Comparison of ENCODE assay signal across 1 cellular context in genomic region chr2:112724611-112725525, GRCh38.
A peak's percentile ranks its signal among the peaks of the same experiment; 100 is the strongest.
TF ChIP-seq lines count a peak whose summit lies in the region.

No MANE protein-coding gene starts in this region.

TF ChIP-seq in HepG2, 621 proteins besides CTCF, POLR2A, EP300 and RAD21 (continued from another document and continues in another):
- TF ChIP-seq, protein P1, sequence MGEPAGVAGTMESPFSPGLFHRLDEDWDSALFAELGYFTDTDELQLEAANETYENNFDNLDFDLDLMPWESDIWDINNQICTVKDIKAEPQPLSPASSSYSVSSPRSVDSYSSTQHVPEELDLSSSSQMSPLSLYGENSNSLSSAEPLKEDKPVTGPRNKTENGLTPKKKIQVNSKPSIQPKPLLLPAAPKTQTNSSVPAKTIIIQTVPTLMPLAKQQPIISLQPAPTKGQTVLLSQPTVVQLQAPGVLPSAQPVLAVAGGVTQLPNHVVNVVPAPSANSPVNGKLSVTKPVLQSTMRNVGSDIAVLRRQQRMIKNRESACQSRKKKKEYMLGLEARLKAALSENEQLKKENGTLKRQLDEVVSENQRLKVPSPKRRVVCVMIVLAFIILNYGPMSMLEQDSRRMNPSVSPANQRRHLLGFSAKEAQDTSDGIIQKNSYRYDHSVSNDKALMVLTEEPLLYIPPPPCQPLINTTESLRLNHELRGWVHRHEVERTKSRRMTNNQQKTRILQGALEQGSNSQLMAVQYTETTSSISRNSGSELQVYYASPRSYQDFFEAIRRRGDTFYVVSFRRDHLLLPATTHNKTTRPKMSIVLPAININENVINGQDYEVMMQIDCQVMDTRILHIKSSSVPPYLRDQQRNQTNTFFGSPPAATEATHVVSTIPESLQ (CRISPR knock-in tag; conservative IDR thresholded peaks at IDR 0.05) = no peak
- TF ChIP-seq IRX3 (CRISPR knock-in tag; IDR thresholded peaks at IDR 0.05; ENCODE audit: borderline replicate concordance, low read depth) = no peak
- TF ChIP-seq ZNF543 (CRISPR knock-in tag; IDR thresholded peaks at IDR 0.05) = no peak
- TF ChIP-seq LCORL (IDR thresholded peaks at IDR 0.05) = no peak
- peak; percentile 17; the same call in 1 of the 2 replicates for TF ChIP-seq LCORL (CRISPR knock-in tag; IDR thresholded peaks at IDR 0.05)
- TF ChIP-seq NR0B2 (CRISPR knock-in tag; IDR thresholded peaks at IDR 0.05) = no peak
- no peak for TF ChIP-seq ZNF34 (CRISPR knock-in tag; IDR thresholded peaks at IDR 0.05; ENCODE audit: borderline replicate concordance)
- TF ChIP-seq, protein P2, sequence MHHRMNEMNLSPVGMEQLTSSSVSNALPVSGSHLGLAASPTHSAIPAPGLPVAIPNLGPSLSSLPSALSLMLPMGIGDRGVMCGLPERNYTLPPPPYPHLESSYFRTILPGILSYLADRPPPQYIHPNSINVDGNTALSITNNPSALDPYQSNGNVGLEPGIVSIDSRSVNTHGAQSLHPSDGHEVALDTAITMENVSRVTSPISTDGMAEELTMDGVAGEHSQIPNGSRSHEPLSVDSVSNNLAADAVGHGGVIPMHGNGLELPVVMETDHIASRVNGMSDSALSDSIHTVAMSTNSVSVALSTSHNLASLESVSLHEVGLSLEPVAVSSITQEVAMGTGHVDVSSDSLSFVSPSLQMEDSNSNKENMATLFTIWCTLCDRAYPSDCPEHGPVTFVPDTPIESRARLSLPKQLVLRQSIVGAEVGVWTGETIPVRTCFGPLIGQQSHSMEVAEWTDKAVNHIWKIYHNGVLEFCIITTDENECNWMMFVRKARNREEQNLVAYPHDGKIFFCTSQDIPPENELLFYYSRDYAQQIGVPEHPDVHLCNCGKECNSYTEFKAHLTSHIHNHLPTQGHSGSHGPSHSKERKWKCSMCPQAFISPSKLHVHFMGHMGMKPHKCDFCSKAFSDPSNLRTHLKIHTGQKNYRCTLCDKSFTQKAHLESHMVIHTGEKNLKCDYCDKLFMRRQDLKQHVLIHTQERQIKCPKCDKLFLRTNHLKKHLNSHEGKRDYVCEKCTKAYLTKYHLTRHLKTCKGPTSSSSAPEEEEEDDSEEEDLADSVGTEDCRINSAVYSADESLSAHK (CRISPR knock-in tag; IDR thresholded peaks at IDR 0.05; ENCODE audit: borderline replicate concordance) = no peak
- no peak for TF ChIP-seq RBM22 (optimal IDR thresholded peaks at IDR 0.05; ENCODE audit: low read length)
- TF ChIP-seq SYNCRIP (IDR thresholded peaks at IDR 0.05; ENCODE audit: insufficient read depth, low read depth, low read length) = no peak
- TF ChIP-seq ZSCAN29 (CRISPR knock-in tag; conservative IDR thresholded peaks at IDR 0.05) = no peak
- TF ChIP-seq IRF2 (CRISPR knock-in tag; IDR thresholded peaks at IDR 0.05) = no peak
- TF ChIP-seq ZNF264 (CRISPR knock-in tag; IDR thresholded peaks at IDR 0.05) = no peak
- TF ChIP-seq ZKSCAN8 (CRISPR knock-in tag; IDR thresholded peaks at IDR 0.05; ENCODE audit: borderline replicate concordance) = no peak
- TF ChIP-seq ZNF737 (CRISPR knock-in tag; IDR thresholded peaks at IDR 0.05; ENCODE audit: borderline replicate concordance) = no peak
- TF ChIP-seq BORCS8-MEF2B (CRISPR knock-in tag; IDR thresholded peaks at IDR 0.05) = no peak
- no peak for TF ChIP-seq SRSF4 (IDR thresholded peaks at IDR 0.05; ENCODE audit: low read depth, low read length, poor library complexity, severe bottlenecking)
- no peak for TF ChIP-seq PRPF4 (IDR thresholded peaks at IDR 0.05; ENCODE audit: low read depth, low read length, poor library complexity, severe bottlenecking)
- TF ChIP-seq ZBTB46 (CRISPR knock-in tag; IDR thresholded peaks at IDR 0.05; ENCODE audit: borderline replicate concordance) = no peak
- no peak for TF ChIP-seq BCL6 (CRISPR knock-in tag; IDR thresholded peaks at IDR 0.05)
- peak; percentile 69; the same call in 1 of the 2 replicates for TF ChIP-seq MXD3 (CRISPR knock-in tag; IDR thresholded peaks at IDR 0.05)
- TF ChIP-seq HNF4G (IDR thresholded peaks at IDR 0.05; ENCODE audit: borderline replicate concordance, low read depth, low read length) = no peak
- TF ChIP-seq HNF4G (CRISPR knock-in tag; IDR thresholded peaks at IDR 0.05; ENCODE audit: borderline replicate concordance, low read depth) = peak; percentile 49; the same call in 1 of the 2 replicates
- no peak for TF ChIP-seq ZNF557 (CRISPR knock-in tag; IDR thresholded peaks at IDR 0.05)
- TF ChIP-seq, protein P3, sequence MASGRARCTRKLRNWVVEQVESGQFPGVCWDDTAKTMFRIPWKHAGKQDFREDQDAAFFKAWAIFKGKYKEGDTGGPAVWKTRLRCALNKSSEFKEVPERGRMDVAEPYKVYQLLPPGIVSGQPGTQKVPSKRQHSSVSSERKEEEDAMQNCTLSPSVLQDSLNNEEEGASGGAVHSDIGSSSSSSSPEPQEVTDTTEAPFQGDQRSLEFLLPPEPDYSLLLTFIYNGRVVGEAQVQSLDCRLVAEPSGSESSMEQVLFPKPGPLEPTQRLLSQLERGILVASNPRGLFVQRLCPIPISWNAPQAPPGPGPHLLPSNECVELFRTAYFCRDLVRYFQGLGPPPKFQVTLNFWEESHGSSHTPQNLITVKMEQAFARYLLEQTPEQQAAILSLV (CRISPR knock-in tag; IDR thresholded peaks at IDR 0.05; ENCODE audit: borderline replicate concordance) = no peak
- TF ChIP-seq ELF3 (CRISPR knock-in tag; IDR thresholded peaks at IDR 0.05) = no peak
- peak; percentile 48; the same call in 1 of the 2 replicates for TF ChIP-seq CBX5 (CRISPR knock-in tag; IDR thresholded peaks at IDR 0.05; ENCODE audit: borderline replicate concordance)
- TF ChIP-seq PITX1 (CRISPR knock-in tag; IDR thresholded peaks at IDR 0.05) = no peak; the same call in 1 of the 2 replicates
- TF ChIP-seq, protein P4, sequence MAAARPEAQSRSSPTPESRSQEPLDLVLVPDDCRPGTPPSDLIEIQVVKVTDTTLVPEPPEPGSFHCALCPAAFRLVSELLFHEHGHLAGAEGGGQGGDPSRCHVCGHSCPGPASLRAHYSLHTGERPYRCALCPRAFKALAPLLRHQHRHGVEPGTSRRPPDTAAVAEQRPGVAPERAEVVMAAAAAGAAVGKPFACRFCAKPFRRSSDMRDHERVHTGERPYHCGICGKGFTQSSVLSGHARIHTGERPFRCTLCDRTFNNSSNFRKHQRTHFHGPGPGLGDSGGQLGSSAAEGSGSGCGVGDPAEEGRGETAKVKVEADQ (CRISPR knock-in tag; IDR thresholded peaks at IDR 0.05; ENCODE audit: borderline replicate concordance) = no peak
- no peak for TF ChIP-seq ZBTB3 (CRISPR knock-in tag; IDR thresholded peaks at IDR 0.05; ENCODE audit: borderline replicate concordance, low read depth)
- no peak for TF ChIP-seq ZBTB1 (CRISPR knock-in tag; IDR thresholded peaks at IDR 0.05; ENCODE audit: borderline replicate concordance)
- TF ChIP-seq FOXK1 (CRISPR knock-in tag; IDR thresholded peaks at IDR 0.05; ENCODE audit: borderline replicate concordance, low read depth) = peak; percentile 27; the same call in 1 of the 2 replicates
- TF ChIP-seq, protein P5, sequence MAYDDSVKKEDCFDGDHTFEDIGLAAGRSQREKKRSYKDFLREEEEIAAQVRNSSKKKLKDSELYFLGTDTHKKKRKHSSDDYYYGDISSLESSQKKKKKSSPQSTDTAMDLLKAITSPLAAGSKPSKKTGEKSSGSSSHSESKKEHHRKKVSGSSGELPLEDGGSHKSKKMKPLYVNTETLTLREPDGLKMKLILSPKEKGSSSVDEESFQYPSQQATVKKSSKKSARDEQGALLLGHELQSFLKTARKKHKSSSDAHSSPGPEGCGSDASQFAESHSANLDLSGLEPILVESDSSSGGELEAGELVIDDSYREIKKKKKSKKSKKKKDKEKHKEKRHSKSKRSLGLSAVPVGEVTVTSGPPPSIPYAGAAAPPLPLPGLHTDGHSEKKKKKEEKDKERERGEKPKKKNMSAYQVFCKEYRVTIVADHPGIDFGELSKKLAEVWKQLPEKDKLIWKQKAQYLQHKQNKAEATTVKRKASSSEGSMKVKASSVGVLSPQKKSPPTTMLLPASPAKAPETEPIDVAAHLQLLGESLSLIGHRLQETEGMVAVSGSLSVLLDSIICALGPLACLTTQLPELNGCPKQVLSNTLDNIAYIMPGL (CRISPR knock-in tag; IDR thresholded peaks at IDR 0.05; ENCODE audit: borderline replicate concordance in 1 of 2, low read depth in 1 of 2) = peak; percentile 67 to 88; a peak in 3 of 4 replicates
- TF ChIP-seq ATM (IDR thresholded peaks at IDR 0.05; ENCODE audit: borderline replicate concordance) = no peak
- no peak for TF ChIP-seq CENPT (CRISPR knock-in tag; IDR thresholded peaks at IDR 0.05; ENCODE audit: low read depth)
- TF ChIP-seq, protein P6, sequence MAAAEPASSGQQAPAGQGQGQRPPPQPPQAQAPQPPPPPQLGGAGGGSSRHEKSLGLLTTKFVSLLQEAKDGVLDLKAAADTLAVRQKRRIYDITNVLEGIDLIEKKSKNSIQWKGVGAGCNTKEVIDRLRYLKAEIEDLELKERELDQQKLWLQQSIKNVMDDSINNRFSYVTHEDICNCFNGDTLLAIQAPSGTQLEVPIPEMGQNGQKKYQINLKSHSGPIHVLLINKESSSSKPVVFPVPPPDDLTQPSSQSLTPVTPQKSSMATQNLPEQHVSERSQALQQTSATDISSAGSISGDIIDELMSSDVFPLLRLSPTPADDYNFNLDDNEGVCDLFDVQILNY (CRISPR knock-in tag; conservative IDR thresholded peaks at IDR 0.05) = no peak
- no peak for TF ChIP-seq ZNF335 (CRISPR knock-in tag; IDR thresholded peaks at IDR 0.05)
- TF ChIP-seq ZFP41 (CRISPR knock-in tag; IDR thresholded peaks at IDR 0.05; ENCODE audit: borderline replicate concordance) = no peak
- TF ChIP-seq XRCC5 (optimal IDR thresholded peaks at IDR 0.05; ENCODE audit: low read length) = peak; percentile 58
- no peak for TF ChIP-seq NCOA1 (CRISPR knock-in tag; IDR thresholded peaks at IDR 0.05)
- no peak for TF ChIP-seq ZNF180 (CRISPR knock-in tag; IDR thresholded peaks at IDR 0.05; ENCODE audit: borderline replicate concordance, low read depth)
- no peak for TF ChIP-seq ZNF143 (CRISPR knock-in tag; IDR thresholded peaks at IDR 0.05)
- 0 out of 2 replicates have a peak, but pooled peaks have one; percentile 23 for TF ChIP-seq MZF1 (CRISPR knock-in tag; IDR thresholded peaks at IDR 0.05; ENCODE audit: borderline replicate concordance)
- no peak for TF ChIP-seq DMAP1 (CRISPR knock-in tag; IDR thresholded peaks at IDR 0.05)
- no peak for TF ChIP-seq MEIS1 (CRISPR knock-in tag; IDR thresholded peaks at IDR 0.05; ENCODE audit: borderline replicate concordance)
- peak; percentile 54; the same call in 1 of the 2 replicates for TF ChIP-seq ZSCAN21 (CRISPR knock-in tag; IDR thresholded peaks at IDR 0.05; ENCODE audit: borderline replicate concordance)
- TF ChIP-seq RXRB (CRISPR knock-in tag; IDR thresholded peaks at IDR 0.05; ENCODE audit: borderline replicate concordance) = no peak
- TF ChIP-seq PLSCR1 (CRISPR knock-in tag; IDR thresholded peaks at IDR 0.05; ENCODE audit: borderline replicate concordance) = no peak
- TF ChIP-seq, protein P7, sequence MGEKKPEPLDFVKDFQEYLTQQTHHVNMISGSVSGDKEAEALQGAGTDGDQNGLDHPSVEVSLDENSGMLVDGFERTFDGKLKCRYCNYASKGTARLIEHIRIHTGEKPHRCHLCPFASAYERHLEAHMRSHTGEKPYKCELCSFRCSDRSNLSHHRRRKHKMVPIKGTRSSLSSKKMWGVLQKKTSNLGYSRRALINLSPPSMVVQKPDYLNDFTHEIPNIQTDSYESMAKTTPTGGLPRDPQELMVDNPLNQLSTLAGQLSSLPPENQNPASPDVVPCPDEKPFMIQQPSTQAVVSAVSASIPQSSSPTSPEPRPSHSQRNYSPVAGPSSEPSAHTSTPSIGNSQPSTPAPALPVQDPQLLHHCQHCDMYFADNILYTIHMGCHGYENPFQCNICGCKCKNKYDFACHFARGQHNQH (CRISPR knock-in tag; IDR thresholded peaks at IDR 0.05) = peak; percentile 49; the same call in 1 of the 2 replicates
- TF ChIP-seq PATZ1 (CRISPR knock-in tag; IDR thresholded peaks at IDR 0.05) = peak; percentile 39; the same call in 1 of the 2 replicates
- no peak for TF ChIP-seq POLR2AphosphoS5 (IDR thresholded peaks at IDR 0.05; ENCODE audit: low read depth, low read length)
- TF ChIP-seq ATF7-NPFF (CRISPR knock-in tag; IDR thresholded peaks at IDR 0.05; ENCODE audit: low read depth) = no peak; the same call in 1 of the 2 replicates
- TF ChIP-seq GATAD1 (CRISPR knock-in tag; IDR thresholded peaks at IDR 0.05) = peak; percentile 58
- no peak for TF ChIP-seq ZNF44 (CRISPR knock-in tag; IDR thresholded peaks at IDR 0.05)
